Comparison of ENCODE assay signal across 15 cellular contexts in the genomic region with DNA sequence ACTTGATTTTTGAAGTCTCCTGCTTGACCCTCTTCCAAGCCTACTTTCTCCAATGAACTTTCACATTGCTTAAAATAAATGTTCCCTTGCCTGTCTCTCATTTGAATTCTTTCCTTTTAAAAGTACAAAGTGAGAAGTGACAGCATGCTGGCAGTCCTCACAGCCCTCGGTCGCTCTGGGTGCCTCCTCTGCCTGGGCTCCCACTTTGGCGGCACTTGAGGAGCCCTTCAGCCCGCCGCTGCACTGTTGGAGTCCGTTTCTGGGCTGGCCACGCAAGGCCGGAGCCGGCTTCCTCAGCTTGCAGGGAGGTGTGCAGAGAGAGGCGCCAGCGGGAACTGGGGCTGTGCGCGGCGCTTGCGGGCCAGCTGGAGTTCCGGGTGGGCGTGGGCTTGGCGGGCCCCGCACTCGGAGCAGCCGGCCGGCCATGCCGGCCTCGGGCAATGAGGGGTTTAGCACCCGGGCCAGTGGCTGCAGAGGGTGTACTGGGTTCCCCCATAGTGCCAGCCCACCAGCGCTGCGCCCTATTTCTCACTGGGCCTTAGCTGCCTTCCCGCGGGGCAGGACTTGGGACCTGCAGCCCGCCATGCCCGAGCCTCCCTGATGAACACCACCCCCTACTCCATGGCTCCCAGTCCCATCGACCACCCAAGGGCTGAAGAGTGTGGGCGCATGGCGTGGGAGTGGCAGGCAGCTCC. TPM values are rescaled to one million over a fixed set of nuclear protein-coding genes. Genes with fewer than 3 reads are reported as not detected.
DNase-seq lines count a peak whose midpoint lies in the region; ATAC-seq, FAIRE-seq and TF ChIP-seq lines count a peak whose summit lies in the region.
"Had no signal": no experiment of that assay in that cellular context is flagged by ENCODE, and none has a peak within 500 bp of the region (broad histone marks: within the 10 kb centered on the region; RNA-seq: fewer than 3 reads in every experiment).

No MANE protein-coding gene starts in this region.

- H3K4me2 ChIP-seq in GM12878 (ENCODE audit: control insufficient read depth, insufficient read depth) = no peak overlapping the region

- H3K27me3 ChIP-seq in GM12878 (replicated peaks in 1 of 2; ENCODE audit: control insufficient read depth in 2 of 2, insufficient read depth in 2 of 2, low read length in 1 of 2) (peaks cover 0 to 8% of the 10 kb centered on the region in 2 experiments; a peak in 3 of 4 replicates), lung (ENCODE audit: control insufficient read depth, insufficient read depth) (no peaks in the 10 kb centered on the region)
- H3K27me3 ChIP-seq: gastroesophageal sphincter, vagina had no signal

- H3K4me1 ChIP-seq in GM12878 (ENCODE audit: control insufficient read depth, insufficient read depth, low read length) = peaks cover 36% of the 10 kb centered on the region
- H3K4me1 ChIP-seq in lung (ENCODE audit: control insufficient read depth in 2 of 2, insufficient read depth in 2 of 2, low read length in 2 of 2) = peaks cover 4 to 5% of the 10 kb centered on the region in 2 donors
- H3K4me1 ChIP-seq: gastroesophageal sphincter had no signal

- no peak overlapping the region for H3K9ac ChIP-seq in GM12878 (ENCODE audit: control insufficient read depth, insufficient read depth, low read length)

- peak overlapping the region; percentile 91 for H3K27ac Mint-ChIP-seq in stimulated activated naive CD8-positive, alpha-beta T cell treated with anti-CD3 and anti-CD28 coated beads, Interleukin-15, Interleukin-2, amounts not matched to agents 100 ng/mL and 50 ng/mL, for 24 hours
- peak overlapping the region in 1 of 2 donors; percentile 74 for H3K27ac Mint-ChIP-seq in stimulated activated naive CD8-positive, alpha-beta T cell treated with anti-CD3 and anti-CD28 coated beads, Interleukin-15, amount 100 ng/mL, for 72 hours

- ATAC-seq in stimulated activated naive CD8-positive, alpha-beta T cell treated with anti-CD3 and anti-CD28 coated beads, Interleukin-15, amount 100 ng/mL, for 72 hours = no peak
- ATAC-seq in GM12878 (no peak), lung (ENCODE audit: insufficient read depth, low FRiP score) (no peak), GM18520 (IDR thresholded peaks at IDR 0.05; ENCODE audit: unreplicated experiment) (no peak)
- ATAC-seq: gastroesophageal sphincter had no signal

- H3K4me3 Mint-ChIP-seq in stimulated activated naive CD8-positive, alpha-beta T cell treated with anti-CD3 and anti-CD28 coated beads, Interleukin-15, Interleukin-2, amounts not matched to agents 100 ng/mL and 50 ng/mL, for 24 hours = no peak overlapping the region
- no peak overlapping the region for H3K4me3 Mint-ChIP-seq in stimulated activated naive CD8-positive, alpha-beta T cell treated with anti-CD3 and anti-CD28 coated beads, Interleukin-15, amount 100 ng/mL, for 72 hours
- H3K4me3 Mint-ChIP-seq: H9 had no signal

- no TSS peak for BruUV-seq in GM12878 (replicated peaks; lab: Mats Ljungman, UMichigan)

- POLR2A ChIA-PET in GM12878 (lab: Charles Lee) = interaction anchor here (1.2 kb wide), 1 partner anchor 58 kb away, joined by 3 read pairs; no protein-coding TSS in a partner anchor

- CTCF ChIA-PET in GM12878 (lab: Yijun Ruan, JAX) = interaction anchor here (0.8 to 12.7 kb wide), 10 partner anchors 8 to 94 kb away, joined by 3 to 193 read pairs (median 4); no protein-coding TSS in a partner anchor

- H3K36me3 ChIP-seq in GM12878 (ENCODE audit: control insufficient read depth in 2 of 2, insufficient read depth in 2 of 2, low read length in 1 of 2) (no peaks in the 10 kb centered on the region), lung (ENCODE audit: control insufficient read depth in 2 of 2, insufficient read depth in 2 of 2, low read length in 2 of 2) (no peaks in the 10 kb centered on the region)
- H3K36me3 ChIP-seq: gastroesophageal sphincter, vagina had no signal

- H3K27me3 Mint-ChIP-seq in stimulated activated naive CD8-positive, alpha-beta T cell treated with anti-CD3 and anti-CD28 coated beads, Interleukin-15, Interleukin-2, amounts not matched to agents 100 ng/mL and 50 ng/mL, for 24 hours = no peaks in the 10 kb centered on the region
- no peaks in the 10 kb centered on the region for H3K27me3 Mint-ChIP-seq in stimulated activated naive CD8-positive, alpha-beta T cell treated with anti-CD3 and anti-CD28 coated beads, Interleukin-15, amount 100 ng/mL, for 72 hours

- TF ChIP-seq CTCF in GM12878 (IDR thresholded peaks at IDR 0.05 in 2 of 3, conservative IDR thresholded peaks at IDR 0.05 in 1 of 3; ENCODE audit: control insufficient read depth in 2 of 3, extremely low read depth in 1 of 3, insufficient read depth in 1 of 3, low read depth in 3 of 3, low read length in 3 of 3) (no peak), lung (IDR thresholded peaks at IDR 0.05; ENCODE audit: control extremely low read depth, extremely low read depth) (no peak)

- intact Hi-C loops in GM12878 (cut with micrococcal nuclease; ENCODE audit: unreplicated experiment) = loop anchor here (1.0 to 5.0 kb wide), 4 partner anchors 41 to 128 kb away; a partner anchor contains a TSS

- no peaks in the 10 kb centered on the region for H3K79me2 ChIP-seq in GM12878 (ENCODE audit: control insufficient read depth, insufficient read depth, low read length)

- no peak overlapping the region for H2AFZ ChIP-seq in GM12878 (ENCODE audit: control insufficient read depth, low read depth, low read length)

- RAD21 ChIA-PET in GM12878 (lab: Charles Lee; ENCODE audit: unreplicated experiment) = interaction anchor here (1.1 to 1.7 kb wide), 8 partner anchors 28 to 148 kb away, joined by 3 to 11 read pairs (median 4); no protein-coding TSS in a partner anchor

- no peak for DNase-seq in stimulated activated naive CD8-positive, alpha-beta T cell treated with anti-CD3 and anti-CD28 coated beads, Interleukin-15, amount 100 ng/mL, for 72 hours
- DNase-seq in GM12878 (ENCODE audit: low read depth, low spot score) (no peak), lung (ENCODE audit: low spot score) (peak; percentile 24), AG08396 (ENCODE audit: low spot score) (no peak), kidney tubule cell (ENCODE audit: low spot score) (no peak), GM19240 (ENCODE audit: insufficient read length, low spot score) (no peak)
- DNase-seq: H9; NCI-H1105; NCI-H226; NK-92 treated with Interleukin-12 subunit alpha and Interleukin-12 subunit beta, amount 100 ng/mL, for 24 hours; nucleus accumbens had no signal

- FAIRE-seq in GM12878 (lab: Jason Lieb, UNC) = no peak

- peaks cover 5% of the 10 kb centered on the region for H3K9me3 Mint-ChIP-seq in stimulated activated naive CD8-positive, alpha-beta T cell treated with anti-CD3 and anti-CD28 coated beads, Interleukin-15, Interleukin-2, amounts not matched to agents 100 ng/mL and 50 ng/mL, for 24 hours
- peaks cover 0 to 13% of the 10 kb centered on the region in 2 donors for H3K9me3 Mint-ChIP-seq in stimulated activated naive CD8-positive, alpha-beta T cell treated with anti-CD3 and anti-CD28 coated beads, Interleukin-15, amount 100 ng/mL, for 72 hours

- peaks cover 11% of the 10 kb centered on the region for H3K36me3 Mint-ChIP-seq in stimulated activated naive CD8-positive, alpha-beta T cell treated with anti-CD3 and anti-CD28 coated beads, Interleukin-15, Interleukin-2, amounts not matched to agents 100 ng/mL and 50 ng/mL, for 24 hours (ENCODE audit: low read depth)

- H3K27ac ChIP-seq in GM12878 (ENCODE audit: control insufficient read depth, insufficient read depth) = peak overlapping the region; percentile 17; the same call in 1 of the 2 replicates
- H3K27ac ChIP-seq in lung (ENCODE audit: low read depth in 1 of 2, low read length in 1 of 2) = no peak overlapping the region
- H3K27ac ChIP-seq: gastroesophageal sphincter, vagina had no signal

- H3K4me3 ChIP-seq in GM12878 (no peak overlapping the region), lung (no peak overlapping the region)
- H3K4me3 ChIP-seq: gastroesophageal sphincter, vagina had no signal

- H3K9me3 ChIP-seq in GM12878 (replicated peaks; ENCODE audit: control insufficient read depth, insufficient read depth, low read length) = peaks cover 28% of the 10 kb centered on the region
- no peaks in the 10 kb centered on the region for H3K9me3 ChIP-seq in lung (ENCODE audit: control insufficient read depth in 2 of 2, insufficient read depth in 1 of 2, low read length in 1 of 2)
- H3K9me3 ChIP-seq: gastroesophageal sphincter, vagina had no signal

- in situ Hi-C loops in GM12878 (cut with MboI) = loop anchor here (5.0 to 25.0 kb wide), 2 partner anchors 82 to 1352 kb away; no protein-coding TSS in a partner anchor

- TF ChIP-seq EP300 in GM12878 (IDR thresholded peaks at IDR 0.05; ENCODE audit: borderline replicate concordance in 1 of 2, control insufficient read depth in 1 of 2, low read depth in 2 of 2, low read length in 2 of 2) = no peak

- TF ChIP-seq POLR2A in GM12878 (IDR thresholded peaks at IDR 0.05; ENCODE audit: low read depth, low read length) = no peak

- no peak for TF ChIP-seq RAD21 in GM12878 (IDR thresholded peaks at IDR 0.05; ENCODE audit: insufficient read depth, low read depth, low read length)

- H3K4me1 Mint-ChIP-seq in stimulated activated naive CD8-positive, alpha-beta T cell treated with anti-CD3 and anti-CD28 coated beads, Interleukin-15, Interleukin-2, amounts not matched to agents 100 ng/mL and 50 ng/mL, for 24 hours (ENCODE audit: low read depth) = peaks cover 71% of the 10 kb centered on the region
- peaks cover 70% of the 10 kb centered on the region for H3K4me1 Mint-ChIP-seq in stimulated activated naive CD8-positive, alpha-beta T cell treated with anti-CD3 and anti-CD28 coated beads, Interleukin-15, amount 100 ng/mL, for 72 hours

- SMC1A ChIA-PET in GM12878 (lab: Charles Lee; ENCODE audit: uncharacterized antibody, unreplicated experiment) = interaction anchor here (1.1 to 1.7 kb wide), 5 partner anchors 9 to 93 kb away, joined by 3 to 9 read pairs (median 5); no protein-coding TSS in a partner anchor

- WGBS in GM12878 (ENCODE audit: insufficient coverage, insufficient replicate concordance, low lambda C conversion rate, missing lambda C conversion rate) = 95% methylated on average over 34 of the region's 34 CpGs
- WGBS in lung, 2 donors = 91 to 97% methylated on average over 34 of the region's 34 CpGs

- H4K20me1 ChIP-seq in GM12878 (ENCODE audit: control insufficient read depth, insufficient read depth) = no peaks in the 10 kb centered on the region

RNA-seq across cellular contexts. Expression of a gene that starts 31.9 kb away (rescaled TPM):
- total RNA-seq in GM12878 (2013; cell fraction: nucleolus; rRNA removed) = 0.35 and 0.49 TPM in 2 replicates
- total RNA-seq in GM12878 (2014; rRNA removed) = 0.54 and 0.68 TPM in 2 replicates
- total RNA-seq in GM12878 (2014; rRNA removed; fragmentation: Illumina TruSeq; extraction: Trizol) = 0.49 and 0.88 TPM in 2 replicates
- total RNA-seq in GM12878 (2021) = 0.66 and 1.2 TPM in 2 replicates
- polyA plus RNA-seq in GM12878 (2011; ENCODE audit: low read depth) = 1.5 TPM
- 0.14 TPM in 1 of 2 replicates, not detected in the other for polyA plus RNA-seq in GM12878 (2011; rRNA removed)
- polyA plus RNA-seq in GM12878 (2011; cell fraction: cytosol; rRNA removed) = 0.10 TPM in 1 of 2 replicates, not detected in the other
- 0.06 and 0.23 TPM in 2 replicates for polyA plus RNA-seq in GM12878 (2011; cell fraction: nucleus; rRNA removed)
- 0.92 and 1.6 TPM in 2 replicates for polyA plus RNA-seq in GM12878 (2012)
- 0.68 and 0.98 TPM in 2 replicates for polyA plus RNA-seq in GM12878 (2014; fragmentation: Illumina TruSeq; extraction: Trizol)
- polyA plus RNA-seq in GM12878 (2014; fragmentation: Nextera tagmentation; extraction: Ambion mirVana) = 1 to 10 TPM; 1.4 to 2.2 TPM
- polyA plus RNA-seq in GM12878 (2014; rRNA removed) = 0.45 and 0.58 TPM in 2 replicates
- polyA plus RNA-seq in GM12878 (2016; fragmentation: Nextera tagmentation; extraction: Ambion mirVana) = under 1 TPM; 0.37 to 0.39 TPM
- polyA minus RNA-seq in GM12878 (2011; rRNA and poly(A)+ RNA removed) = 0.15 TPM in 1 of 2 replicates, not detected in the other
- polyA minus RNA-seq in GM12878 (2011; cell fraction: cytosol; rRNA and poly(A)+ RNA removed) = 3.2 and 5.1 TPM in 2 replicates
- polyA minus RNA-seq in GM12878 (2011; cell fraction: nucleus; rRNA and poly(A)+ RNA removed) = 0.36 and 0.67 TPM in 2 replicates
- 100 to 1,000 TPM; 113 to 155 TPM for total RNA-seq in lung
- polyA plus RNA-seq in lung = 100 to 1,000 TPM; 126 to 129 TPM

RNA-seq across cellular contexts. Expression of a gene that starts 36.4 kb away (rescaled TPM):
- total RNA-seq in GM12878 (2013; cell fraction: nucleolus; rRNA removed) = 63.2 and 66.0 TPM in 2 replicates
- total RNA-seq in GM12878 (2014; rRNA removed) = 4.7 and 5.6 TPM in 2 replicates
- 5.4 and 5.5 TPM in 2 replicates for total RNA-seq in GM12878 (2014; rRNA removed; fragmentation: Illumina TruSeq; extraction: Trizol)
- 5.8 and 6.1 TPM in 2 replicates for total RNA-seq in GM12878 (2021)
- 7.8 TPM for polyA plus RNA-seq in GM12878 (2011; ENCODE audit: low read depth)
- polyA plus RNA-seq in GM12878 (2011; rRNA removed) = 133 and 141 TPM in 2 replicates
- 94.6 and 110 TPM in 2 replicates for polyA plus RNA-seq in GM12878 (2011; cell fraction: cytosol; rRNA removed)
- 35.5 and 39.0 TPM in 2 replicates for polyA plus RNA-seq in GM12878 (2011; cell fraction: nucleus; rRNA removed)
- 11.4 and 20.4 TPM in 2 replicates for polyA plus RNA-seq in GM12878 (2012)
- 6.7 and 7.3 TPM in 2 replicates for polyA plus RNA-seq in GM12878 (2014; fragmentation: Illumina TruSeq; extraction: Trizol)
- polyA plus RNA-seq in GM12878 (2014; fragmentation: Nextera tagmentation; extraction: Ambion mirVana) = 1 to 10 TPM; 2.0 to 3.7 TPM
- polyA plus RNA-seq in GM12878 (2014; rRNA removed) = 3.8 and 5.9 TPM in 2 replicates
- polyA plus RNA-seq in GM12878 (2016; fragmentation: Nextera tagmentation; extraction: Ambion mirVana) = 1 to 10 TPM; 4.1 to 4.2 TPM
- polyA minus RNA-seq in GM12878 (2011; rRNA and poly(A)+ RNA removed) = 135 and 152 TPM in 2 replicates
- 57.1 and 64.0 TPM in 2 replicates for polyA minus RNA-seq in GM12878 (2011; cell fraction: cytosol; rRNA and poly(A)+ RNA removed)
- 21.2 and 30.0 TPM in 2 replicates for polyA minus RNA-seq in GM12878 (2011; cell fraction: nucleus; rRNA and poly(A)+ RNA removed)
- 10 to 100 TPM; 14.0 to 33.3 TPM for total RNA-seq in lung
- polyA plus RNA-seq in lung = 10 to 100 TPM in 1 of 2 donors, 1 to 10 TPM in 1; 5.4 to 36.1 TPM

Comparison
In these comparisons a context has a peak if more than half of its experiments do, and no peak if none do; other contexts are left out.
1. RNA of a gene that starts 31.9 kb away (total RNA-seq): 113 to 155 TPM in lung; 0.35 to 1.2 TPM in GM12878; every median in the first group is over 10 times any median in the second.